ENCODE assay signal across 19 cellular contexts in the genomic region with DNA sequence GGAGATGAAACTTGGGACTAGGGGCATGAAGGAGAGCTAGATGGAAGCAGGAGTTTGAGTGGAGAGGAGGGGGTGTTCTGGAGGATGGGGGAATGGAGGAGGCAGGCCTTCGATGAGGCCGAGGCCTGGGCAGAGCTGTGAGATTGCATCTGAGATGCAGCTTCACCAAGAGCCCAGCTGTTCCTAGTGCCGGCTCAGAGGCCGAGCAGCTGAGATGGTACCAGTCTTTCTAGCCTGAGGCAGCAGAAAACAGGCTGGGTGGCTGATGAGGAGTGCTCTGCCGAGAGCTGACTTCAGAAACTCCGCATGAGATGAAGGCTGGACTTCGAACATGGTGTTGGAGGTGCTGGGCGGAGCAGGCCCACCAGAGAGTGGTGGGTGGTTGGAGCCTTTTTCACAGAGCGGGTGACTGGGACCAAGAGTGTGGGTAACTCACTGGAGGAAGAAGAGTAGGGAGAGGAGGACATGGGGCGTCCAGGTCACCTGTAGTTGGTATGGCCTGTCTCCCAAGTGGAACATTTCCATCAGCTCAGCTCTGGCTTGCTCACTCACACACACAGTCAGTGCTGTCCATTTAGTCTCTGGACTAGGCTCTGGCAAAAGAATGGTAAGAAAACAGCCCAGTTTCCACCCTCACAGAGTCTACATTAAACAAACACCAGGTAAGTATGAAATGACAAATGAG. TPM values are rescaled to one million over a fixed set of nuclear protein-coding genes. Genes with fewer than 3 reads are reported as not detected.
A peak's percentile ranks its signal among the peaks of the same experiment; 100 is the strongest.
DNase-seq lines count a peak whose midpoint lies in the region; ATAC-seq and TF ChIP-seq lines count a peak whose summit lies in the region.
"Had no signal": no experiment of that assay in that cellular context is flagged by ENCODE, and none has a peak within 500 bp of the region (broad histone marks: within the 10 kb centered on the region; RNA-seq: fewer than 3 reads in every experiment).

No MANE protein-coding gene starts in this region.

- H3K36me3 ChIP-seq in ascending aorta (peaks cover 13 to 14% of the 10 kb centered on the region in 2 donors), lung (ENCODE audit: control insufficient read depth in 2 of 2, insufficient read depth in 2 of 2, low read length in 2 of 2) (peaks cover 0 to 4% of the 10 kb centered on the region in 2 donors)
- H3K36me3 ChIP-seq: colonic mucosa, spleen had no signal

- H3K4me1 Mint-ChIP-seq in nephron progenitor cell = peaks cover 20% of the 10 kb centered on the region

- no peak overlapping the region for H3K27ac Mint-ChIP-seq in nephron progenitor cell
- H3K27ac Mint-ChIP-seq: activated CD4-positive, alpha-beta T cell treated with anti-CD3 and anti-CD28 coated beads, Interleukin-2, amount 10 ng/mL, durations not matched to agents 24 days and 14 days; CD8-positive, alpha-beta memory T cell had no signal

- DNase-seq in ELF-1 (ENCODE audit: low read depth, low spot score) = peak; percentile 16
- no peak for DNase-seq in ascending aorta (ENCODE audit: low spot score in 2 of 2)
- DNase-seq in lung (ENCODE audit: low spot score) = no peak
- no peak for DNase-seq in substantia nigra (lab: John Stamatoyannopoulos, UW)
- no peak for DNase-seq in nephron progenitor cell
- no peak for DNase-seq in HCEC 1CT
- no peak for DNase-seq in NCI-H526 (lab: John Stamatoyannopoulos, UW)
- no peak for DNase-seq in NCI-H2196 (lab: John Stamatoyannopoulos, UW; ENCODE audit: unreplicated experiment)
- DNase-seq: activated CD4-positive, alpha-beta T cell treated with anti-CD3 and anti-CD28 coated beads, Interleukin-2, amount 10 ng/mL, durations not matched to agents 24 days and 14 days; activated CD8-positive, alpha-beta memory T cell treated with anti-CD3 and anti-CD28 coated beads, Interleukin-2, amount 50 U/mL, for 48 hours; activated naive CD4-positive, alpha-beta T cell; CD8-positive, alpha-beta memory T cell; colonic mucosa; DMS79; foreskin keratinocyte; NCI-H187; NCI-H446 had no signal

- ATAC-seq in lung (ENCODE audit: insufficient read depth, low FRiP score) = no peak
- ATAC-seq: left colon had no signal

- H3K4me3 Mint-ChIP-seq in nephron progenitor cell = no peak overlapping the region
- H3K4me3 Mint-ChIP-seq: activated CD4-positive, alpha-beta T cell treated with anti-CD3 and anti-CD28 coated beads, Interleukin-2, amount 10 ng/mL, durations not matched to agents 24 days and 14 days; CD8-positive, alpha-beta memory T cell had no signal

- intact Hi-C loops in ascending aorta (cut with DNase I) = loop anchor here (1.0 to 5.0 kb wide), 5 partner anchors 23 to 77 kb away; a partner anchor contains a TSS

- TF ChIP-seq CTCF in ascending aorta (IDR thresholded peaks at IDR 0.05) (no peak), lung (IDR thresholded peaks at IDR 0.05; ENCODE audit: control extremely low read depth, extremely low read depth) (no peak), nephron progenitor cell (IDR thresholded peaks at IDR 0.05) (no peak)

- H3K27me3 Mint-ChIP-seq in nephron progenitor cell (ENCODE audit: low read depth, poor library complexity) = peaks cover 33% of the 10 kb centered on the region

- no peaks in the 10 kb centered on the region for H3K27me3 ChIP-seq in ascending aorta
- H3K27me3 ChIP-seq in lung (ENCODE audit: control insufficient read depth, insufficient read depth) = no peaks in the 10 kb centered on the region
- H3K27me3 ChIP-seq: colonic mucosa had no signal

- WGBS in lung, 2 donors = 97 to 98% methylated on average over 10 of the region's 10 CpGs

- no peaks in the 10 kb centered on the region for H3K36me3 Mint-ChIP-seq in nephron progenitor cell (ENCODE audit: low read depth)
- H3K36me3 Mint-ChIP-seq: CD8-positive, alpha-beta memory T cell had no signal

- H3K9me3 ChIP-seq in ascending aorta = no peaks in the 10 kb centered on the region
- H3K9me3 ChIP-seq in lung (ENCODE audit: control insufficient read depth in 2 of 2, insufficient read depth in 1 of 2, low read length in 1 of 2) = no peaks in the 10 kb centered on the region
- H3K9me3 ChIP-seq: colonic mucosa, spleen had no signal

- no peaks in the 10 kb centered on the region for H3K9me3 Mint-ChIP-seq in nephron progenitor cell
- H3K9me3 Mint-ChIP-seq: activated CD4-positive, alpha-beta T cell treated with anti-CD3 and anti-CD28 coated beads, Interleukin-2, amount 10 ng/mL, durations not matched to agents 24 days and 14 days; CD8-positive, alpha-beta memory T cell had no signal

- H3K4me3 ChIP-seq in ascending aorta (no peak overlapping the region), lung (no peak overlapping the region)
- H3K4me3 ChIP-seq: colonic mucosa, spleen had no signal

- H3K27ac ChIP-seq in ascending aorta = peak overlapping the region; percentile 98 to 99
- H3K27ac ChIP-seq in lung (ENCODE audit: low read depth in 1 of 2, low read length in 1 of 2) = peak overlapping the region; percentile 23 to 91
- peak overlapping the region; percentile 11 for H3K27ac ChIP-seq in substantia nigra (ENCODE audit: low read depth, low read length, poor library complexity, severe bottlenecking)
- H3K27ac ChIP-seq: colonic mucosa, foreskin keratinocyte had no signal

- H3K4me1 ChIP-seq in ascending aorta (peaks cover 34 to 45% of the 10 kb centered on the region in 2 donors), lung (ENCODE audit: control insufficient read depth in 2 of 2, insufficient read depth in 2 of 2, low read length in 2 of 2) (peaks cover 6 to 9% of the 10 kb centered on the region in 2 donors)
- H3K4me1 ChIP-seq: colonic mucosa, foreskin keratinocyte had no signal

RNA-seq across cellular contexts. Expression of a gene that starts 54.7 kb away (rescaled TPM):
- total RNA-seq in ascending aorta (17.1 TPM), lung (1 to 10 TPM; 2.4 to 7.8 TPM)
- polyA plus RNA-seq in lung = 1 to 10 TPM; 2.7 to 7.9 TPM
- total RNA-seq: foreskin keratinocyte had no signal
- polyA plus RNA-seq: foreskin keratinocyte had no signal

Comparison
In these comparisons a context has a peak if more than half of its experiments do, and no peak if none do; other contexts are left out.
1. H3K27ac ChIP-seq: peak in every context shown above with its lines; median percentile 98 in ascending aorta; 57 in lung; 11 in substantia nigra.